ENCODE assay signal across 2 cellular contexts in genomic region chr20:45894797-45895196, GRCh38.
TF ChIP-seq lines count a peak whose summit lies in the region.

No MANE protein-coding gene starts in this region.

TF ChIP-seq in IMR-90, 13 proteins besides CTCF, POLR2A, EP300 and RAD21:
- TF ChIP-seq CHD1 (IDR thresholded peaks at IDR 0.05; ENCODE audit: low read depth, low read length) = no peak
- TF ChIP-seq, protein P1, sequence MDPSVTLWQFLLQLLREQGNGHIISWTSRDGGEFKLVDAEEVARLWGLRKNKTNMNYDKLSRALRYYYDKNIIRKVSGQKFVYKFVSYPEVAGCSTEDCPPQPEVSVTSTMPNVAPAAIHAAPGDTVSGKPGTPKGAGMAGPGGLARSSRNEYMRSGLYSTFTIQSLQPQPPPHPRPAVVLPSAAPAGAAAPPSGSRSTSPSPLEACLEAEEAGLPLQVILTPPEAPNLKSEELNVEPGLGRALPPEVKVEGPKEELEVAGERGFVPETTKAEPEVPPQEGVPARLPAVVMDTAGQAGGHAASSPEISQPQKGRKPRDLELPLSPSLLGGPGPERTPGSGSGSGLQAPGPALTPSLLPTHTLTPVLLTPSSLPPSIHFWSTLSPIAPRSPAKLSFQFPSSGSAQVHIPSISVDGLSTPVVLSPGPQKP (IDR thresholded peaks at IDR 0.05; ENCODE audit: borderline replicate concordance, low read depth, low read length) = no peak

TF ChIP-seq in H1, 55 proteins besides CTCF, POLR2A, EP300 and RAD21:
- no peak for TF ChIP-seq EZH2 (IDR thresholded peaks at IDR 0.05; ENCODE audit: low read depth, low read length, severe bottlenecking)
- TF ChIP-seq CEBPB (IDR thresholded peaks at IDR 0.05; ENCODE audit: low read depth, low read length) = no peak
- TF ChIP-seq PHF8 (conservative IDR thresholded peaks at IDR 0.05; ENCODE audit: low read depth, low read length) = no peak
- peak; percentile 64; the same call in 1 of the 2 replicates for TF ChIP-seq POLR2AphosphoS5 (IDR thresholded peaks at IDR 0.05; ENCODE audit: low read depth, low read length)
- no peak for TF ChIP-seq TBP (IDR thresholded peaks at IDR 0.05; ENCODE audit: low read depth, low read length)
